ENCODE assay signal across 8 cellular contexts in genomic region chr16:67198238-67198734, GRCh38. TPM values are rescaled to one million over a fixed set of nuclear protein-coding genes. Genes with fewer than 3 reads are reported as not detected.
DNase-seq lines count a peak whose midpoint lies in the region; ATAC-seq and TF ChIP-seq lines count a peak whose summit lies in the region.

No MANE protein-coding gene starts in this region.

- no peak for DNase-seq in BJ (ENCODE audit: low read depth)
- DNase-seq in GM23338 (ENCODE audit: low spot score): peak; percentile 68
- peak; percentile 52 for DNase-seq in SW480 (ENCODE audit: low spot score)
- DNase-seq in fibroblast of pulmonary artery (ENCODE audit: low read depth): no peak
- peak; percentile 99 for DNase-seq in osteoblast (ENCODE audit: insufficient read length, low spot score, missing footprints)
- no peak for DNase-seq in NCI-H146 (lab: John Stamatoyannopoulos, UW)
- DNase-seq in dedifferentiated amniotic fluid mesenchymal stem cell (ENCODE audit: extremely low spot score): no peak

- peaks cover 49% of the 10 kb centered on the region for H3K36me3 Mint-ChIP-seq in GM23338 (ENCODE audit: low read depth)

- peaks cover 9% of the 10 kb centered on the region for H3K4me1 ChIP-seq in GM23338 (ENCODE audit: insufficient read depth)
- peaks cover 8% of the 10 kb centered on the region for H3K4me1 ChIP-seq in osteoblast (ENCODE audit: insufficient read depth, low read length)

- TF ChIP-seq CTCF in BJ (IDR thresholded peaks at IDR 0.05; ENCODE audit: insufficient read depth, low read depth, low read length) (peak; percentile 71), GM23338 (conservative IDR thresholded peaks at IDR 0.05; ENCODE audit: low read depth in 2 of 2) (peak; percentile 69 to 72), fibroblast of pulmonary artery (IDR thresholded peaks at IDR 0.05; ENCODE audit: low read length, missing control alignments) (peak; percentile 60), osteoblast (IDR thresholded peaks at IDR 0.05; ENCODE audit: extremely low read depth, low read depth, low read length) (peak; percentile 83)

- H2AFZ ChIP-seq in GM23338: no peak overlapping the region
- no peak overlapping the region for H2AFZ ChIP-seq in osteoblast (ENCODE audit: low read length)

- H3K4me3 Mint-ChIP-seq in GM23338: peak overlapping the region; percentile 54

- H3K27ac ChIP-seq in GM23338 (ENCODE audit: low read depth) (peak overlapping the region; percentile 78; the same call in 1 of the 2 replicates), osteoblast (ENCODE audit: low read depth, low read length) (no peak overlapping the region)

- H3K9me2 ChIP-seq in GM23338 (ENCODE audit: insufficient read depth): no peaks in the 10 kb centered on the region

- peak; percentile 34 for ATAC-seq in GM23338
- ATAC-seq in GM18909 (IDR thresholded peaks at IDR 0.05; ENCODE audit: poor library complexity, unreplicated experiment): no peak

- H3K9me3 Mint-ChIP-seq in GM23338: no peaks in the 10 kb centered on the region

- H3K27me3 ChIP-seq in BJ (ENCODE audit: control insufficient read depth, insufficient read depth, low read length) (no peaks in the 10 kb centered on the region), GM23338 (ENCODE audit: insufficient read depth) (no peaks in the 10 kb centered on the region), osteoblast (ENCODE audit: insufficient read depth, low read length) (no peaks in the 10 kb centered on the region)

- no peaks in the 10 kb centered on the region for H3K9me3 ChIP-seq in osteoblast (ENCODE audit: low read depth, low read length)

- H3K36me3 ChIP-seq in BJ (ENCODE audit: control insufficient read depth, insufficient read depth, low read length) (peaks cover 40% of the 10 kb centered on the region), GM23338 (ENCODE audit: insufficient read depth) (peaks cover 20% of the 10 kb centered on the region; the same call in 1 of the 2 replicates), osteoblast (ENCODE audit: insufficient read depth, low read length) (peaks cover 54% of the 10 kb centered on the region)

- H3F3A ChIP-seq in GM23338 (replicated peaks; ENCODE audit: low read depth): peaks cover 20% of the 10 kb centered on the region; the same call in 1 of the 2 replicates

- H3K4me3 ChIP-seq in BJ (ENCODE audit: low read depth, low read length): no peak overlapping the region
- H3K4me3 ChIP-seq in GM23338: peak overlapping the region; percentile 79; the same call in 1 of the 2 replicates
- H3K4me3 ChIP-seq in fibroblast of pulmonary artery (replicated peaks; ENCODE audit: low read depth, low read length): no peak overlapping the region
- no peak overlapping the region for H3K4me3 ChIP-seq in osteoblast (ENCODE audit: insufficient read depth, low read length)

- no peak overlapping the region for H3K27ac Mint-ChIP-seq in GM23338

- H4K20me1 ChIP-seq in GM23338 (replicated peaks; ENCODE audit: insufficient read depth) (peaks cover 16% of the 10 kb centered on the region; the same call in 1 of the 2 replicates), osteoblast (ENCODE audit: insufficient read depth, low read length) (peaks cover 37% of the 10 kb centered on the region)

- H3K79me2 ChIP-seq in GM23338 (replicated peaks; ENCODE audit: insufficient read depth) (peaks cover 9% of the 10 kb centered on the region), osteoblast (ENCODE audit: insufficient read depth, low read length) (peaks cover 30% of the 10 kb centered on the region)

- CTCF ChIA-PET in BJ (lab: Yijun Ruan, JAX): interaction anchor here (0.8 to 2.9 kb wide), 14 partner anchors 10 to 244 kb away, joined by 3 to 10 read pairs (median 4); partner anchors contain the start of gene FHOD1

- peaks cover 13% of the 10 kb centered on the region for H3K4me1 Mint-ChIP-seq in GM23338

- H3K27me3 Mint-ChIP-seq in GM23338 (ENCODE audit: insufficient read depth, low read depth, poor library complexity): peaks cover 16% of the 10 kb centered on the region

- POLR2A ChIA-PET in BJ (lab: Charles Lee): no interaction called here

- H3K4me2 ChIP-seq in GM23338 (peak overlapping the region; percentile 84; the same call in 1 of the 2 replicates), osteoblast (ENCODE audit: insufficient read depth, low read length) (no peak overlapping the region)

TF ChIP-seq in GM23338, 12 proteins besides CTCF, POLR2A, EP300 and RAD21 (continues in another document):
- TF ChIP-seq ZNF462 (CRISPR knock-in tag; IDR thresholded peaks at IDR 0.05): no peak

RNA-seq across cellular contexts. Expression of gene ELMO3, which starts 0.6 kb away (rescaled TPM):
- polyA plus RNA-seq in BJ (2011; rRNA removed): 0.56 and 0.97 TPM in 2 replicates
- polyA minus RNA-seq in BJ (2011; rRNA and poly(A)+ RNA removed): 0.33 and 0.77 TPM in 2 replicates
- total RNA-seq in GM23338 (2014; rRNA removed; shearing (Covaris generic)): 16.2 and 18.3 TPM in 2 replicates
- polyA plus RNA-seq in GM23338 (2016; fragmentation: Nextera tagmentation; extraction: Ambion mirVana): 4.5 and 4.7 TPM in 2 replicates
- 0.29 and 0.36 TPM in 2 replicates for total RNA-seq in osteoblast

RNA-seq across cellular contexts. Expression of gene E2F4, which starts 6.3 kb away (rescaled TPM):
- 49.9 and 83.2 TPM in 2 replicates for polyA plus RNA-seq in BJ (2011; rRNA removed)
- polyA minus RNA-seq in BJ (2011; rRNA and poly(A)+ RNA removed): 53.0 and 83.8 TPM in 2 replicates
- 135 and 168 TPM in 2 replicates for total RNA-seq in GM23338 (2014; rRNA removed; shearing (Covaris generic))
- 67.0 and 67.2 TPM in 2 replicates for polyA plus RNA-seq in GM23338 (2016; fragmentation: Nextera tagmentation; extraction: Ambion mirVana)
- total RNA-seq in osteoblast: 51.9 and 56.5 TPM in 2 replicates

RNA-seq across cellular contexts. Expression of gene EXOC3L1, which starts 8.3 kb away (rescaled TPM):
- polyA plus RNA-seq in BJ (2011; rRNA removed) (not detected in 2 replicates), GM23338 (2016; fragmentation: Nextera tagmentation; extraction: Ambion mirVana) (0.92 and 1.1 TPM in 2 replicates)
- polyA minus RNA-seq in BJ (2011; rRNA and poly(A)+ RNA removed): not detected in 2 replicates
- total RNA-seq in GM23338 (2014; rRNA removed; shearing (Covaris generic)): 1.6 and 2.3 TPM in 2 replicates
- not detected in 2 replicates for total RNA-seq in osteoblast

RNA-seq across cellular contexts. Expression of gene MATCAP1, which starts 14.5 kb away (rescaled TPM):
- polyA plus RNA-seq in BJ (2011; rRNA removed): 8.7 and 13.1 TPM in 2 replicates
- polyA minus RNA-seq in BJ (2011; rRNA and poly(A)+ RNA removed): 6.8 and 8.2 TPM in 2 replicates
- total RNA-seq in GM23338 (2014; rRNA removed; shearing (Covaris generic)): 22.7 and 23.1 TPM in 2 replicates
- 9.5 and 13.3 TPM in 2 replicates for polyA plus RNA-seq in GM23338 (2016; fragmentation: Nextera tagmentation; extraction: Ambion mirVana)
- total RNA-seq in osteoblast: 3.6 and 4.7 TPM in 2 replicates

RNA-seq across cellular contexts. Expression of gene NOL3, which starts 27.9 kb away (rescaled TPM):
- polyA plus RNA-seq in BJ (2011; rRNA removed) (12.7 and 14.7 TPM in 2 replicates), GM23338 (2016; fragmentation: Nextera tagmentation; extraction: Ambion mirVana) (2.7 and 4.0 TPM in 2 replicates)
- 3.2 and 4.7 TPM in 2 replicates for polyA minus RNA-seq in BJ (2011; rRNA and poly(A)+ RNA removed)
- 0.27 and 3.3 TPM in 2 replicates for total RNA-seq in GM23338 (2014; rRNA removed; shearing (Covaris generic))
- 9.1 and 10.9 TPM in 2 replicates for total RNA-seq in osteoblast

Comparison
In these comparisons a context has a peak if more than half of its experiments do, and no peak if none do; other contexts are left out.
1. DNase-seq: peak in GM23338 (single experiment), SW480 (single experiment) and osteoblast (single experiment); none in BJ (single experiment), fibroblast of pulmonary artery (single experiment), NCI-H146 (single experiment) and dedifferentiated amniotic fluid mesenchymal stem cell (single experiment).
2. RNA of gene ELMO3, which starts 0.6 kb away (total RNA-seq): 16.2 to 18.3 TPM in GM23338; 0.29 to 0.36 TPM in osteoblast; every median in the first group is over 10 times any median in the second.
3. Peak in every context shown above with its lines, with median percentiles within 50 percentile points of each other: CTCF ChIP-seq.